1 cellular context compared by ENCODE assay signal in the genomic region with DNA sequence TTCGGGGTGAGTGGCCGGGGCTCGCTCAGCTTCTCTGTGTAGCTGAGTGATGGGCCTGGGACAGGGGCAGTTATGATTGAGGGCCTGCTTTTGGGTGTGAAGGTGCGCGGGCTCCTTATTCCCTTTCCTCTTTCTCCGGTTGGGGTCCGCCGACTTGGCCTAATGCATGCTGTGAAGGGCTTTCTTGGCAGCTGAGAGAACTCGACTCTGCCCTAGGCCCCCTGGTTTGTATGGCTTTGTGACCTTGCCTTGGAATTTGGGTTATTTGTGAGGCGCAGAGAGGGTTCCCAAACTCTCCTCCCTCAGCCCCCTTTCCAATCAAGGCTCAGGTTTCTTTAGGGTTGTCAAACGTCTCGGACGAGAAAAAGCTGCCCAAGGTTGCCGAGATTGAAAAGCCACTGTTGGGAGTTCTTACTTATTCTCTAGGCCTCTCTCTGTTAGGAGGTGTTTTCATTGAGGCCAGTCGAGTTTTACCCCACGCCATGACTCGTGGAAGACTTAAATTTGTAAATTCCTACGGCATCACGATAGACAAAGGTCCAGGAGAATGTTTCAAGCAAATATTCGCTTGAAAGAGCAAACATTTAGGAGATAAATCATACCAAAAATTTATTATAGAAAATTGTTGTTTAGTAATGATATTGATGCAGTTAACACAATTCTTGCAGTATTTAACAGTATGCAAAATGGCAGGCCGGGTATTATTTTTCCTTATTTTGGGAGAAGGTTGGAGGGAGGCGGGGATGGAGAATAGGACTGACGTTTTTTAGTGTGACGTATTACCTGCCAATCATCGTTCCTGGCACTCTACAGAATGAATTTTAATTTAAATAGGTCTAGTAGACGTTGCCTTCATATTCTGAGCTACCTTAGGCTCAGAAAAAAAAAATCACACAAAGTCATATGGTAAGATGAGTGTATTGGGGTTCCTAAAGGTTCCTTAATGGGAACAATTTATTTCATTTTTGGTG.
TF ChIP-seq lines count a peak whose summit lies in the region.

No MANE protein-coding gene starts in this region.

TF ChIP-seq in HCT116, 20 proteins besides CTCF, POLR2A, EP300 and RAD21 (continued from another document):
- TF ChIP-seq, protein P1, sequence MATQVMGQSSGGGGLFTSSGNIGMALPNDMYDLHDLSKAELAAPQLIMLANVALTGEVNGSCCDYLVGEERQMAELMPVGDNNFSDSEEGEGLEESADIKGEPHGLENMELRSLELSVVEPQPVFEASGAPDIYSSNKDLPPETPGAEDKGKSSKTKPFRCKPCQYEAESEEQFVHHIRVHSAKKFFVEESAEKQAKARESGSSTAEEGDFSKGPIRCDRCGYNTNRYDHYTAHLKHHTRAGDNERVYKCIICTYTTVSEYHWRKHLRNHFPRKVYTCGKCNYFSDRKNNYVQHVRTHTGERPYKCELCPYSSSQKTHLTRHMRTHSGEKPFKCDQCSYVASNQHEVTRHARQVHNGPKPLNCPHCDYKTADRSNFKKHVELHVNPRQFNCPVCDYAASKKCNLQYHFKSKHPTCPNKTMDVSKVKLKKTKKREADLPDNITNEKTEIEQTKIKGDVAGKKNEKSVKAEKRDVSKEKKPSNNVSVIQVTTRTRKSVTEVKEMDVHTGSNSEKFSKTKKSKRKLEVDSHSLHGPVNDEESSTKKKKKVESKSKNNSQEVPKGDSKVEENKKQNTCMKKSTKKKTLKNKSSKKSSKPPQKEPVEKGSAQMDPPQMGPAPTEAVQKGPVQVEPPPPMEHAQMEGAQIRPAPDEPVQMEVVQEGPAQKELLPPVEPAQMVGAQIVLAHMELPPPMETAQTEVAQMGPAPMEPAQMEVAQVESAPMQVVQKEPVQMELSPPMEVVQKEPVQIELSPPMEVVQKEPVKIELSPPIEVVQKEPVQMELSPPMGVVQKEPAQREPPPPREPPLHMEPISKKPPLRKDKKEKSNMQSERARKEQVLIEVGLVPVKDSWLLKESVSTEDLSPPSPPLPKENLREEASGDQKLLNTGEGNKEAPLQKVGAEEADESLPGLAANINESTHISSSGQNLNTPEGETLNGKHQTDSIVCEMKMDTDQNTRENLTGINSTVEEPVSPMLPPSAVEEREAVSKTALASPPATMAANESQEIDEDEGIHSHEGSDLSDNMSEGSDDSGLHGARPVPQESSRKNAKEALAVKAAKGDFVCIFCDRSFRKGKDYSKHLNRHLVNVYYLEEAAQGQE (IDR thresholded peaks at IDR 0.05; ENCODE audit: low read depth) = no peak
- TF ChIP-seq EZH2phosphoT487 (IDR thresholded peaks at IDR 0.05; ENCODE audit: borderline replicate concordance) = no peak
- TF ChIP-seq, protein P2, sequence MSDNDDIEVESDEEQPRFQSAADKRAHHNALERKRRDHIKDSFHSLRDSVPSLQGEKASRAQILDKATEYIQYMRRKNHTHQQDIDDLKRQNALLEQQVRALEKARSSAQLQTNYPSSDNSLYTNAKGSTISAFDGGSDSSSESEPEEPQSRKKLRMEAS (IDR thresholded peaks at IDR 0.05) = no peak
- no peak for TF ChIP-seq CBX3 (IDR thresholded peaks at IDR 0.05; ENCODE audit: low read depth)
- TF ChIP-seq EZH2 (IDR thresholded peaks at IDR 0.05) = no peak
- TF ChIP-seq TCF7L2 (IDR thresholded peaks at IDR 0.05; ENCODE audit: borderline replicate concordance, extremely low read depth, insufficient read depth, insufficient read length) = no peak
- TF ChIP-seq POLR2AphosphoS5 (IDR thresholded peaks at IDR 0.05; ENCODE audit: low read depth, low read length) = no peak
- TF ChIP-seq CEBPB (IDR thresholded peaks at IDR 0.05; ENCODE audit: low read depth) = no peak
- TF ChIP-seq ELF1 (IDR thresholded peaks at IDR 0.05; ENCODE audit: borderline replicate concordance, low read depth) = no peak
- no peak for TF ChIP-seq ZNF274 (IDR thresholded peaks at IDR 0.05; ENCODE audit: low read depth, low read length)
